9 cellular contexts compared by ENCODE assay signal in the genomic region with DNA sequence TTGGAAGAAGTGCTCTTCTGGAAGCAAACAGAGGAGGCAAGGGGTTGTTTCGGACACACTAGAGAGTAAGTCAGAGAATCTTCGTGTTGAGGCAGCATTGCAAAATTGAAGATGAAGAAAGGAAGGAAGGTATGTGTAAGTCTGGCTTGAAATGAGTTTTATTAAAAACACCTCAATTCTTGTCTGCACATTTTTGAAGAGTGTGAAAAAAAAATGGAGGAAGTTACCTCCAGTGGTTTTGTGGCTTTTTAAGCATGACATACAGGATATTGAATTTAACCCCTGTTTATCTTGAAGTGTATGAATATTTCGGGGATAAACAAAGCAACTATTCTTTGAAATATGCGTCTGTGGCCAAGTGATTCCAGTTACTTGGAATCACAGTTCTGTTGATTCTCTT.
DNase-seq lines count a peak whose midpoint lies in the region; ATAC-seq and TF ChIP-seq lines count a peak whose summit lies in the region.
"Had no signal": no experiment of that assay in that cellular context is flagged by ENCODE, and none has a peak within 500 bp of the region (broad histone marks: within the 10 kb centered on the region; RNA-seq: fewer than 3 reads in every experiment).

No MANE protein-coding gene starts in this region.

- DNase-seq in GM03348 (ENCODE audit: low spot score) (peak; percentile 20), NCI-H226 (peak; percentile 20), psoas muscle (no peak), NCI-H2227 treated with DMSO at 0.1 percent for 48 hours (lab: John Stamatoyannopoulos, UW) (no peak), brain microvascular endothelial cell (no peak)
- DNase-seq in central memory CD8-positive, alpha-beta T cell (ENCODE audit: low spot score in 2 of 2) = no peak
- DNase-seq: stimulated activated CD8-positive, alpha-beta memory T cell treated with anti-CD3 and anti-CD28 coated beads, Interleukin-4, amount 100 ng/mL, for 48 hours had no signal

- TF ChIP-seq CTCF in psoas muscle (IDR thresholded peaks at IDR 0.05) = no peak
- no peak for TF ChIP-seq CTCF in brain microvascular endothelial cell (IDR thresholded peaks at IDR 0.05; ENCODE audit: low read depth, low read length, missing control alignments)

- intact Hi-C loops in psoas muscle (cut with DNase I) = loop anchor here (1.0 to 5.0 kb wide), 3 partner anchors 59 to 117 kb away; no protein-coding TSS in a partner anchor

- WGBS in psoas muscle, 3 donors = 24 to 29% (median 25%) methylated on average over 4 of the region's 4 CpGs

- H3K4me3 ChIP-seq in psoas muscle (peak overlapping the region; percentile 89), brain microvascular endothelial cell (ENCODE audit: low read depth, low read length) (no peak overlapping the region)

- peaks cover 33% of the 10 kb centered on the region for H3K36me3 Mint-ChIP-seq in central memory CD8-positive, alpha-beta T cell (ENCODE audit: insufficient read depth)

- peaks cover 30% of the 10 kb centered on the region for H3K4me1 Mint-ChIP-seq in central memory CD8-positive, alpha-beta T cell

- H3K36me3 ChIP-seq in psoas muscle (ENCODE audit: insufficient read depth in 1 of 2, low read depth in 1 of 2) = no peaks in the 10 kb centered on the region
- H3K36me3 ChIP-seq in brain microvascular endothelial cell (replicated peaks) = no peaks in the 10 kb centered on the region

- peak overlapping the region; percentile 95 for H3K27ac ChIP-seq in psoas muscle
- no peak overlapping the region for H3K27ac ChIP-seq in brain microvascular endothelial cell

- no peaks in the 10 kb centered on the region for H3K27me3 Mint-ChIP-seq in central memory CD8-positive, alpha-beta T cell

- peak overlapping the region; percentile 98 for H3K27ac Mint-ChIP-seq in central memory CD8-positive, alpha-beta T cell (ENCODE audit: low read depth)

- peak; percentile 63 for ATAC-seq in central memory CD8-positive, alpha-beta T cell (replicated peaks; ENCODE audit: extremely low read depth, poor library complexity, severe bottlenecking)
- ATAC-seq in psoas muscle = no peak
- no peak for ATAC-seq in HG03469 (IDR thresholded peaks at IDR 0.05; ENCODE audit: unreplicated experiment)
- ATAC-seq in GM21515 (IDR thresholded peaks at IDR 0.05; ENCODE audit: unreplicated experiment) = no peak

- H3K27me3 ChIP-seq in psoas muscle (ENCODE audit: insufficient read depth in 3 of 3, low read length in 2 of 3) = no peaks in the 10 kb centered on the region
- H3K27me3 ChIP-seq in brain microvascular endothelial cell (replicated peaks) = no peaks in the 10 kb centered on the region

- peaks cover 46% of the 10 kb centered on the region for H3K4me1 ChIP-seq in psoas muscle

- no peaks in the 10 kb centered on the region for H3K9me3 ChIP-seq in psoas muscle

- H3K9me3 Mint-ChIP-seq in central memory CD8-positive, alpha-beta T cell = no peaks in the 10 kb centered on the region

- H3K4me3 Mint-ChIP-seq in central memory CD8-positive, alpha-beta T cell = peak overlapping the region; percentile 93

- in situ Hi-C loops in brain microvascular endothelial cell (cut with HindIII; ENCODE audit: low pct_ligation_motif_present, low sequenced_read_pairs) = loop anchor here (25.0 kb wide), 1 partner anchor 107 kb away; no protein-coding TSS in a partner anchor

Comparison
In these comparisons a context has a peak if more than half of its experiments do, and no peak if none do; other contexts are left out.
1. DNase-seq: peak in GM03348 (single experiment) and NCI-H226 (single experiment); none in central memory CD8-positive, alpha-beta T cell (0 of 2), psoas muscle (0 of 2), NCI-H2227 treated with DMSO at 0.1 percent for 48 hours (single experiment) and brain microvascular endothelial cell (single experiment).